14 cellular contexts compared by ENCODE assay signal in the genomic region with DNA sequence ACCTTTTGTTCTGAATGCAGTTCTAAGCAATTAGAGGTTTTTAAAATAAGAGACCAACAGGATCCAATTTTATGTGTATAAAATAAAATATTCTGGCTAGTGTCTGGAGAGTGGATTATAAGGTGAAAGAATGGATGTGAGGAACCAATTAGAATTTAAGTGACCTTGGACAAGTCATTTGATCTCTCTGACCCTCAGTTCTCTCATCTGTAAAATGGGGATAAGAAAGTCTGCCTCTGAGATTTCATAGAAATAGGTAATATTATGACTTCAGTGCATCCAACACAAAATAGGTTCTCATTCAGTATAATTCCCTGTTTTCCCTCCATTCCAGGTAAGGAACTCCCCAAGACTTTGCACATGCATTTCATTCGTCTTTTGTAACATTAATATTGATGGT. TPM values are rescaled to one million over a fixed set of nuclear protein-coding genes. Genes with fewer than 3 reads are reported as not detected.
"Had no signal": no experiment of that assay in that cellular context is flagged by ENCODE, and none has a peak within 500 bp of the region (broad histone marks: within the 10 kb centered on the region; RNA-seq: fewer than 3 reads in every experiment).

No MANE protein-coding gene starts in this region.

- H3K27ac ChIP-seq: cardiac muscle cell, hepatocyte, right atrium auricular region had no signal

- DNase-seq: activated CD4-positive, alpha-beta T cell treated with anti-CD3 and anti-CD28 coated beads for 4 hours; activated effector memory CD4-positive, alpha-beta T cell treated with Interleukin-2 at 50 U/mL for 16 hours; effector CD8-positive, alpha-beta T cell; kidney; left ventricle myocardium superior; nucleus accumbens; SW 1271; T1000 had no signal

- H3K4me3 ChIP-seq: cardiac muscle cell, gastroesophageal sphincter, hepatocyte, right atrium auricular region, smooth muscle cell had no signal

- FAIRE-seq: colon, kidney had no signal

- ATAC-seq: gastroesophageal sphincter had no signal

- H3K4me1 ChIP-seq: right atrium auricular region had no signal

- H3K4me2 ChIP-seq: hepatocyte, smooth muscle cell had no signal

- H2AFZ ChIP-seq: hepatocyte had no signal

- H3K36me3 ChIP-seq: cardiac muscle cell, gastroesophageal sphincter, right atrium auricular region had no signal

- H3K27me3 ChIP-seq: gastroesophageal sphincter, hepatocyte, right atrium auricular region had no signal

- H3K9me3 ChIP-seq: gastroesophageal sphincter, right atrium auricular region had no signal

- H3K79me2 ChIP-seq: hepatocyte had no signal

RNA-seq across cellular contexts. Expression of gene CASS4, which starts 18.9 kb away (rescaled TPM):
- polyA plus RNA-seq: cardiac muscle cell, hepatocyte had no signal
